8 cellular contexts compared by ENCODE assay signal in the genomic region with DNA sequence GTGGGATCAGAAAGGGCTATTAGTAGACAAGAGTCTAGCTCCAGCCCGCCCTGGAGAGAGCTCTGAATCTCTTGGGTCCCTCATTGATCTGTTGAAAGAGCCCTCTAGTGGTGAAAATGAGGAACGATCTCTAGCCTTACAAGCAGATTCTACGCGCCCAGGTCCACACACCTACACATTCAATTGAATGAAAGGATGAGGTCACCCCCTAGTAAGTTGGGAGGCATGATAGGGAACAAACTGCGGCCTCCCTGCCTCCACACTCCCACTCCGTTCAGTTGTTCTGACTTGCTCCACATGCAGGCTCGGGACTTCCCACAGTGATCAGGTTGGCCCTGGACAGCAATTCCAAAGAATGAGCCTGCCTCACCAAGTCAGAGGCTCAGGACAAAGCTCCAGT. TPM values are rescaled to one million over a fixed set of nuclear protein-coding genes. Genes with fewer than 3 reads are reported as not detected.
DNase-seq lines count a peak whose midpoint lies in the region; ATAC-seq and TF ChIP-seq lines count a peak whose summit lies in the region.

No MANE protein-coding gene starts in this region.

- H3K9me3 ChIP-seq in DND-41 (ENCODE audit: insufficient read depth, low read length, severe bottlenecking) (no peaks in the 10 kb centered on the region), Peyer's patch (no peaks in the 10 kb centered on the region), suprapubic skin (no peaks in the 10 kb centered on the region)

- H4K20me1 ChIP-seq in DND-41 (ENCODE audit: insufficient read depth, low read length) = peaks cover 3% of the 10 kb centered on the region

- peaks cover 40% of the 10 kb centered on the region for H3K27me3 Mint-ChIP-seq in activated naive CD8-positive, alpha-beta T cell treated with anti-CD3 and anti-CD28 coated beads, Interleukin-2, amount 10 ng/mL, durations not matched to agents 7 days and 5 days

- TF ChIP-seq EP300 in suprapubic skin (IDR thresholded peaks at IDR 0.05) = no peak

- no peak overlapping the region for H3K4me3 Mint-ChIP-seq in activated naive CD8-positive, alpha-beta T cell treated with anti-CD3 and anti-CD28 coated beads, Interleukin-2, amount 10 ng/mL, durations not matched to agents 7 days and 5 days

- no peak overlapping the region for H3K4me2 ChIP-seq in DND-41 (ENCODE audit: insufficient read depth, low read length)

- H3K9ac ChIP-seq in DND-41 (ENCODE audit: low read depth, low read length) = no peak overlapping the region

- H3K27ac Mint-ChIP-seq in activated naive CD8-positive, alpha-beta T cell treated with anti-CD3 and anti-CD28 coated beads, Interleukin-2, amount 10 ng/mL, durations not matched to agents 7 days and 5 days = no peak overlapping the region

- POLR2A ChIA-PET in activated naive CD8-positive, alpha-beta T cell treated with anti-CD3 and anti-CD28 coated beads, Interleukin-2, amount 10 ng/mL, durations not matched to agents 7 days and 5 days (lab: Charles Lee) = no interaction called here

- 3% methylated on average over 7 of the region's 7 CpGs for WGBS in suprapubic skin

- peak; percentile 33 for DNase-seq in DND-41
- peak; percentile 20 for DNase-seq in HPDE6-E6E7 (ENCODE audit: extremely low spot score)
- peak in 2 of 3 donors; percentile 17 to 59 for DNase-seq in Peyer's patch
- peak; percentile 30 for DNase-seq in activated naive CD8-positive, alpha-beta T cell treated with anti-CD3 and anti-CD28 coated beads, Interleukin-2, amount 10 ng/mL, durations not matched to agents 7 days and 5 days
- DNase-seq in hepatic stellate cell (ENCODE audit: low spot score) = peak; percentile 14
- peak; percentile 14 for DNase-seq in stimulated activated CD4-positive, alpha-beta T cell treated with anti-CD3 and anti-CD28 coated beads, Interleukin-12 subunit alpha, Interleukin-12 subunit beta, amount 100 ng/mL, for 4 hours
- DNase-seq in suprapubic skin (ENCODE audit: low spot score in 2 of 2) = no peak
- no peak for DNase-seq in omental fat pad (ENCODE audit: low spot score)

- H2AFZ ChIP-seq in DND-41 (ENCODE audit: low read depth, low read length) = no peak overlapping the region

- H3K27me3 ChIP-seq in DND-41 (ENCODE audit: insufficient read depth, low read length, poor library complexity) (no peaks in the 10 kb centered on the region), Peyer's patch (no peaks in the 10 kb centered on the region), suprapubic skin (peaks cover 36% of the 10 kb centered on the region)

- H3K36me3 Mint-ChIP-seq in activated naive CD8-positive, alpha-beta T cell treated with anti-CD3 and anti-CD28 coated beads, Interleukin-2, amount 10 ng/mL, durations not matched to agents 7 days and 5 days = no peaks in the 10 kb centered on the region

- ATAC-seq in DND-41 (ENCODE audit: insufficient read depth, low read depth) (peak; percentile 62; the same call in 2 of the 3 replicates), omental fat pad (ENCODE audit: low FRiP score) (no peak)
- no peak for ATAC-seq in activated naive CD8-positive, alpha-beta T cell treated with anti-CD3 and anti-CD28 coated beads, Interleukin-2, amount 10 ng/mL, durations not matched to agents 7 days and 5 days (ENCODE audit: low read depth)

- TF ChIP-seq CTCF in DND-41 (IDR thresholded peaks at IDR 0.05; ENCODE audit: borderline replicate concordance, extremely low read depth, low read length, poor library complexity, severe bottlenecking) (peak; percentile 83), Peyer's patch (IDR thresholded peaks at IDR 0.05) (peak in 5 of 6 experiments; percentile 55 to 72 (median 59)), suprapubic skin (IDR thresholded peaks at IDR 0.05) (peak in 1 of 2 donors; percentile 44), omental fat pad (IDR thresholded peaks at IDR 0.05) (no peak)

- TF ChIP-seq POLR2A in Peyer's patch (IDR thresholded peaks at IDR 0.05) (no peak), suprapubic skin (IDR thresholded peaks at IDR 0.05) (no peak)

- H3K9me3 Mint-ChIP-seq in activated naive CD8-positive, alpha-beta T cell treated with anti-CD3 and anti-CD28 coated beads, Interleukin-2, amount 10 ng/mL, durations not matched to agents 7 days and 5 days = no peaks in the 10 kb centered on the region

- no peaks in the 10 kb centered on the region for H3K79me2 ChIP-seq in DND-41 (ENCODE audit: insufficient read depth, low read length)

- peaks cover 24% of the 10 kb centered on the region for H3K4me1 ChIP-seq in DND-41 (ENCODE audit: insufficient read depth, low read length)
- no peaks in the 10 kb centered on the region for H3K4me1 ChIP-seq in Peyer's patch
- no peaks in the 10 kb centered on the region for H3K4me1 ChIP-seq in suprapubic skin

- H3K4me3 ChIP-seq in DND-41 (ENCODE audit: low read depth in 1 of 2, low read length in 2 of 2) = no peak overlapping the region
- no peak overlapping the region for H3K4me3 ChIP-seq in Peyer's patch
- H3K4me3 ChIP-seq in suprapubic skin = no peak overlapping the region

- no peak overlapping the region for H3K27ac ChIP-seq in DND-41 (ENCODE audit: low read length)
- no peak overlapping the region for H3K27ac ChIP-seq in Peyer's patch
- no peak overlapping the region for H3K27ac ChIP-seq in suprapubic skin

- no peaks in the 10 kb centered on the region for H3K4me1 Mint-ChIP-seq in activated naive CD8-positive, alpha-beta T cell treated with anti-CD3 and anti-CD28 coated beads, Interleukin-2, amount 10 ng/mL, durations not matched to agents 7 days and 5 days

- H3K36me3 ChIP-seq in DND-41 (ENCODE audit: insufficient read depth, low read length) (no peaks in the 10 kb centered on the region), Peyer's patch (no peaks in the 10 kb centered on the region), suprapubic skin (no peaks in the 10 kb centered on the region)

RNA-seq across cellular contexts. Expression of gene CACNG3, which starts 2.9 kb away (rescaled TPM):
- total RNA-seq in Peyer's patch (not detected), suprapubic skin (not detected), omental fat pad (not detected)
- total RNA-seq in activated naive CD8-positive, alpha-beta T cell treated with anti-CD3 and anti-CD28 coated beads, Interleukin-2, amount 10 ng/mL, durations not matched to agents 7 days and 5 days = not detected

Comparison
In these comparisons a context has a peak if more than half of its experiments do, and no peak if none do; other contexts are left out.
1. DNase-seq: peak in DND-41 (single experiment), HPDE6-E6E7 (single experiment), Peyer's patch (2 of 3), activated naive CD8-positive, alpha-beta T cell treated with anti-CD3 and anti-CD28 coated beads, Interleukin-2, amount 10 ng/mL, durations not matched to agents 7 days and 5 days (single experiment), hepatic stellate cell (single experiment) and stimulated activated CD4-positive, alpha-beta T cell treated with anti-CD3 and anti-CD28 coated beads, Interleukin-12 subunit alpha, Interleukin-12 subunit beta, amount 100 ng/mL, for 4 hours (single experiment); none in suprapubic skin (0 of 2) and omental fat pad (single experiment).
2. CTCF ChIP-seq: peak in DND-41 (single experiment) and Peyer's patch (5 of 6); none in omental fat pad (0 of 3).